Comparison of ENCODE assay signal across 1 cellular context in the genomic region with DNA sequence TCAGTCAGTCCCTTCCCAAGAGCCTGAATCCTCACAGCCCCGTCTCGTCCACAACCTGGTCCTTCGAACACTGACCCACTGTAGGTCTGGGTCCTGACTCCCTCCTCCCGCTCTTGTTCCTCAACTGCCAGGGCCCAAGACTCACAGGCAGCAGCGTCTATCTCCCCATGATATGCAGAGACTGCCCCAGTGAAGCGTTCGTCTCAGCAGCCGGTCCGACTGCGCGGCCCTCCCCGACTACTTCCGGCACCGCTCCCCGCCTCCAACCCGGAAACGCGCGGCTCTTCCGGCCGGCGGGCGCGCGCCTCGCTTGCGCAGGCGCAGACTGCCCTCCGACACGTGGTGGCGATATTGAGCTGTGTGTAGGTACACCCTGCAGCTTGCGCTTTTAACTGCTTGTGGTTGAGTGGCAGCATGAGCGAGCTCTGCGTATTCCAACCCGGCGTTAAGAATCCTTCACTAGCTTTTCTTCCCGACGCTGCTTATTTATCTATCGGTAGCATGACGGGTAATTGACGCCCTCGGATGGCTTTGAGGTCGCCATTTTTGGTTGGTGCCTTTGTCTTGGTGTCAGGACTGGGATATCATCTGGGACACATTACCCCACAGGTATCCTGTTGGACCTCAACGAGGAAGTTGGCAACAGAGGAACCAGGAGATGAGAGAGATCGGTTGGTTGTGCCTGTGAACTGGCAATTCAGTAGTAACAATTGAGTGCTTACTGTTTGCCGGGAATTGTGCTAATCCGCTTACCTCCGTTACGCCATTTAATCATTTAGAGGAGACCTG.
A peak's percentile ranks its signal among the peaks of the same experiment; 100 is the strongest.
TF ChIP-seq lines count a peak whose summit lies in the region.

Gene TAF12 (minus strand): TSS at position 221 of the 789 bp plus-strand sequence. CDS start 20,986 bp downstream, outside the sequence.

TF ChIP-seq in GM12878, 131 proteins besides CTCF, POLR2A, EP300 and RAD21 (continued from another document):
- TF ChIP-seq, protein P1, sequence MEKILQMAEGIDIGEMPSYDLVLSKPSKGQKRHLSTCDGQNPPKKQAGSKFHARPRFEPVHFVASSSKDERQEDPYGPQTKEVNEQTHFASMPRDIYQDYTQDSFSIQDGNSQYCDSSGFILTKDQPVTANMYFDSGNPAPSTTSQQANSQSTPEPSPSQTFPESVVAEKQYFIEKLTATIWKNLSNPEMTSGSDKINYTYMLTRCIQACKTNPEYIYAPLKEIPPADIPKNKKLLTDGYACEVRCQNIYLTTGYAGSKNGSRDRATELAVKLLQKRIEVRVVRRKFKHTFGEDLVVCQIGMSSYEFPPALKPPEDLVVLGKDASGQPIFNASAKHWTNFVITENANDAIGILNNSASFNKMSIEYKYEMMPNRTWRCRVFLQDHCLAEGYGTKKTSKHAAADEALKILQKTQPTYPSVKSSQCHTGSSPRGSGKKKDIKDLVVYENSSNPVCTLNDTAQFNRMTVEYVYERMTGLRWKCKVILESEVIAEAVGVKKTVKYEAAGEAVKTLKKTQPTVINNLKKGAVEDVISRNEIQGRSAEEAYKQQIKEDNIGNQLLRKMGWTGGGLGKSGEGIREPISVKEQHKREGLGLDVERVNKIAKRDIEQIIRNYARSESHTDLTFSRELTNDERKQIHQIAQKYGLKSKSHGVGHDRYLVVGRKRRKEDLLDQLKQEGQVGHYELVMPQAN (conservative IDR thresholded peaks at IDR 0.05): peak; percentile 69
- TF ChIP-seq HCFC1 (IDR thresholded peaks at IDR 0.05; ENCODE audit: low read length) (peak; percentile 67), E2F4 (IDR thresholded peaks at IDR 0.05; ENCODE audit: low read depth, low read length) (no peak), SUZ12 (IDR thresholded peaks at IDR 0.05; ENCODE audit: unreplicated experiment) (no peak), EZH2 (IDR thresholded peaks at IDR 0.05; ENCODE audit: borderline replicate concordance, control insufficient read depth, low read depth, low read length) (no peak), SRF (IDR thresholded peaks at IDR 0.05; ENCODE audit: low read depth in 2 of 2, low read length in 2 of 2) (no peak), ZNF687 (IDR thresholded peaks at IDR 0.05) (peak; percentile 72), MTA3 (IDR thresholded peaks at IDR 0.05; ENCODE audit: borderline replicate concordance, low read length) (0 out of 2 replicates have a peak, but pooled peaks have one; percentile 19), POU2F2 (IDR thresholded peaks at IDR 0.05; ENCODE audit: borderline replicate concordance, low read depth, low read length) (peak; percentile 99), KLF5 (IDR thresholded peaks at IDR 0.05; ENCODE audit: partially characterized antibody) (no peak), MYC (IDR thresholded peaks at IDR 0.05; ENCODE audit: insufficient read depth, insufficient read length, insufficient replicate concordance, low read length, severe bottlenecking) (peak; percentile 95), E4F1 (IDR thresholded peaks at IDR 0.05; ENCODE audit: borderline replicate concordance, partially characterized antibody) (peak; percentile 93), RELA (IDR thresholded peaks at IDR 0.05; ENCODE audit: borderline replicate concordance, partially characterized antibody) (peak; percentile 50)
- TF ChIP-seq, protein P2, sequence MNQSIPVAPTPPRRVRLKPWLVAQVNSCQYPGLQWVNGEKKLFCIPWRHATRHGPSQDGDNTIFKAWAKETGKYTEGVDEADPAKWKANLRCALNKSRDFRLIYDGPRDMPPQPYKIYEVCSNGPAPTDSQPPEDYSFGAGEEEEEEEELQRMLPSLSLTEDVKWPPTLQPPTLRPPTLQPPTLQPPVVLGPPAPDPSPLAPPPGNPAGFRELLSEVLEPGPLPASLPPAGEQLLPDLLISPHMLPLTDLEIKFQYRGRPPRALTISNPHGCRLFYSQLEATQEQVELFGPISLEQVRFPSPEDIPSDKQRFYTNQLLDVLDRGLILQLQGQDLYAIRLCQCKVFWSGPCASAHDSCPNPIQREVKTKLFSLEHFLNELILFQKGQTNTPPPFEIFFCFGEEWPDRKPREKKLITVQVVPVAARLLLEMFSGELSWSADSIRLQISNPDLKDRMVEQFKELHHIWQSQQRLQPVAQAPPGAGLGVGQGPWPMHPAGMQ (IDR thresholded peaks at IDR 0.05; ENCODE audit: borderline replicate concordance): no peak
